In the genomic region with DNA sequence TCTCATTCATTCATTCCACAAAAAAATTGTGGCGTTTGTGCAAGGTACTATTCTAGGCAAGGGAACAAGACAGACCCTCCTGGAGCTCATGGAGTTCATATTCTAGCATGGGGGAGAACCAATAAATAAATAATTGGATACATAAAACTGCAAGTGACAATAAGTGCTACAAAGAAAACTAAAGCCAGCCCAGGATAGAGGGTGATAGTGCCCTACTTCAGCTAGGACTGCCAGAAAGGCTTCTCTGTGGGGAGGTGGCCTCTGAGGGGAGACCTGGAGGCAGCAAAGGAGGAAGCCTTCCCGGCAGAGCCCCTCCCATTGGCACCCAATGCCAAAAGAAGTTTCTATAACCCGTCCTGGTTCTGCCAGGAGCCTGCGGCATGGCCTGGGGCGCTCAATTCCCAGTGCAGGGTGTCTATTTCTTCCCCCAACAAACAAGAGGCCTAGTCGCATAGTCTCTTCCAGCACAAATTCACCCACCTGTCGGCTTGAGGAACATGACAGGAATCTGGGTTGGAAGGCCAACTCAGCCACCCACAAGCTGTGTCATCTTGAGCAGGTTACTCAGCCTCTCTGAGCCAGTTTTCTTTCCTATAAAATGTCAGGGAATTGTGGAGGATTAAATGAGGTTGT, we compare ENCODE assay signal across 11 cellular contexts.
DNase-seq lines count a peak whose midpoint lies in the region; ATAC-seq and TF ChIP-seq lines count a peak whose summit lies in the region.
"Had no signal": no experiment of that assay in that cellular context is flagged by ENCODE, and none has a peak within 500 bp of the region (broad histone marks: within the 10 kb centered on the region; RNA-seq: fewer than 3 reads in every experiment).

No MANE protein-coding gene starts in this region.

- peak overlapping the region; percentile 86 to 97 (median 95) for H3K4me2 ChIP-seq in BLaER1 treated with 17β-estradiol and CSF1 and Interleukin-3, amounts not matched to agents 10 nM and 100 nM

- peak overlapping the region; percentile 87 to 96 for H3K27ac Mint-ChIP-seq in natural killer cell

- no peak for ATAC-seq in body of pancreas
- ATAC-seq in natural killer cell, result no peak
- ATAC-seq in HG02610 (IDR thresholded peaks at IDR 0.05; ENCODE audit: unreplicated experiment), result no peak

- H3K27ac ChIP-seq in BLaER1 treated with 17β-estradiol and CSF1 and Interleukin-3, amounts not matched to agents 10 nM and 100 nM, result peak overlapping the region; percentile 59 to 89 (median 81)
- H3K27ac ChIP-seq in KOPT-K1 (ENCODE audit: low read depth, low read length, poor library complexity, severe bottlenecking), result peak overlapping the region; percentile 97
- H3K27ac ChIP-seq in body of pancreas, result peak overlapping the region; percentile 6 to 77 (median 53)
- H3K27ac ChIP-seq: ovary had no signal

- no peaks in the 10 kb centered on the region for H3K36me3 ChIP-seq in BLaER1 treated with 17β-estradiol and CSF1 and Interleukin-3, amounts not matched to agents 10 nM and 100 nM
- H3K36me3 ChIP-seq in KOPT-K1 (ENCODE audit: insufficient read depth, low read length) (no peaks in the 10 kb centered on the region), body of pancreas (replicated peaks in 1 of 2; ENCODE audit: insufficient read depth in 1 of 2, low read depth in 2 of 2) (no peaks in the 10 kb centered on the region)
- H3K36me3 ChIP-seq: ovary had no signal

- no peaks in the 10 kb centered on the region for H3K9me3 ChIP-seq in BLaER1 treated with 17β-estradiol and CSF1 and Interleukin-3, amounts not matched to agents 10 nM and 100 nM (replicated peaks in 1 of 11)
- H3K9me3 ChIP-seq in KOPT-K1 (ENCODE audit: insufficient read depth, low read length, poor library complexity, severe bottlenecking) (no peaks in the 10 kb centered on the region), body of pancreas (no peaks in the 10 kb centered on the region)
- H3K9me3 ChIP-seq: ovary had no signal

- H3K4me3 Mint-ChIP-seq in natural killer cell, result peak overlapping the region; percentile 63

- peak overlapping the region; percentile 37 to 79 (median 66); a peak in 20 of 22 replicates for H3K9ac ChIP-seq in BLaER1 treated with 17β-estradiol and CSF1 and Interleukin-3, amounts not matched to agents 10 nM and 100 nM

- H3K27me3 Mint-ChIP-seq in natural killer cell (ENCODE audit: low read depth in 2 of 2), result no peaks in the 10 kb centered on the region

- H3K4me1 ChIP-seq in BLaER1 treated with 17β-estradiol and CSF1 and Interleukin-3, amounts not matched to agents 10 nM and 100 nM, result peaks cover 100% of the 10 kb centered on the region in 10 experiments
- peaks cover 32% of the 10 kb centered on the region for H3K4me1 ChIP-seq in body of pancreas

- no peaks in the 10 kb centered on the region for H3K9me3 Mint-ChIP-seq in natural killer cell

- peaks cover 88 to 95% of the 10 kb centered on the region in 2 donors for H3K4me1 Mint-ChIP-seq in natural killer cell

- H3K4me3 ChIP-seq in BLaER1 treated with 17β-estradiol and CSF1 and Interleukin-3, amounts not matched to agents 10 nM and 100 nM, result peak overlapping the region in 3 of 10 experiments; percentile 6 to 31 (median 8); a peak in 4 of 20 replicates
- no peak overlapping the region for H3K4me3 ChIP-seq in body of pancreas
- H3K4me3 ChIP-seq: ovary had no signal

- TF ChIP-seq POLR2A in body of pancreas (IDR thresholded peaks at IDR 0.05), result no peak

- DNase-seq in body of pancreas (no peak), natural killer cell (no peak), DMS 273 treated with DMSO at 0.1 percent for 48 hours (lab: John Stamatoyannopoulos, UW) (no peak), NCI-H345 treated with DMSO at 0.1 percent for 48 hours (lab: John Stamatoyannopoulos, UW; ENCODE audit: unreplicated experiment) (no peak), activated gamma-delta T cell treated with Interleukin-2 at 50 U/mL for 16 hours (no peak)
- DNase-seq: amniotic stem cell, NCI-H1417 treated with DMSO at 0.1 percent for 48 hours had no signal

- TF ChIP-seq CTCF in body of pancreas (IDR thresholded peaks at IDR 0.05) (peak in 1 of 7 experiments; percentile 2), natural killer cell (IDR thresholded peaks at IDR 0.05) (peak; percentile 5)

- H4K20me1 ChIP-seq in BLaER1 treated with 17β-estradiol and CSF1 and Interleukin-3, amounts not matched to agents 10 nM and 100 nM, result 0 out of 22 replicates have a peak, but pooled peaks cover 0 to 3% (median 0%) of the 10 kb centered on the region in 11 experiments

- intact Hi-C loops in body of pancreas (cut with DNase I) (no loop called here), natural killer cell (cut with micrococcal nuclease) (loop anchor here (1.0 kb wide), 5 partner anchors 8 to 97 kb away; no protein-coding TSS in a partner anchor)

- no peaks in the 10 kb centered on the region for H3K27me3 ChIP-seq in BLaER1 treated with 17β-estradiol and CSF1 and Interleukin-3, amounts not matched to agents 10 nM and 100 nM
- no peaks in the 10 kb centered on the region for H3K27me3 ChIP-seq in body of pancreas
- H3K27me3 ChIP-seq: ovary had no signal

- WGBS in body of pancreas, 2 donors, result 51 to 68% methylated on average over 7 of the region's 7 CpGs

- H3K36me3 Mint-ChIP-seq in natural killer cell, result no peaks in the 10 kb centered on the region
